In genomic region chr5:79475174-79475466, GRCh38 we compare ENCODE assay signal across 33 cellular contexts.
"Had no signal": no experiment of that assay in that cellular context is flagged by ENCODE, and none has a peak within 500 bp of the region (broad histone marks: within the 10 kb centered on the region; RNA-seq: fewer than 3 reads in every experiment).

No MANE protein-coding gene starts in this region.

- DNase-seq: activated B cell treated with CpG ODN at 0.5 μM for 24 hours; activated CD4-positive, alpha-beta T cell treated with anti-CD3 and anti-CD28 coated beads for 48 hours; activated CD4-positive, alpha-beta T cell treated with anti-CD3 and anti-CD28 coated beads, Interleukin-2, amount 50 U/mL, for 1 hour; activated CD4-positive, alpha-beta T cell treated with anti-CD3 and anti-CD28 coated beads, Interleukin-2, amount 50 U/mL, for 48 hours; activated CD8-positive, alpha-beta memory T cell treated with anti-CD3 and anti-CD28 coated beads for 24 hours; activated CD8-positive, alpha-beta T cell treated with anti-CD3 and anti-CD28 coated beads for 36 hours; activated effector memory CD4-positive, alpha-beta T cell treated with Interleukin-2 at 50 U/mL for 16 hours; activated gamma-delta T cell treated with Interleukin-2 at 50 U/mL for 16 hours; activated naive CD4-positive, alpha-beta T cell treated with Interleukin-2 at 50 U/mL for 16 hours; activated naive CD8-positive, alpha-beta T cell treated with anti-CD3 and anti-CD28 coated beads for 36 hours; activated naive CD8-positive, alpha-beta T cell treated with anti-CD3 and anti-CD28 coated beads, Interleukin-2, amount 50 U/mL, for 24 hours; activated T-cell treated with anti-CD3 and anti-CD28 coated beads, Interleukin-2, amount 50 U/mL, for 4 hours; adrenal gland; amygdala; aorta; body of pancreas; caudate nucleus; cerebellar nuclear complex; colonic mucosa; effector CD8-positive, alpha-beta T cell; esophagus squamous epithelium; foreskin melanocyte; heart right ventricle; T1000; WERI-Rb-1 had no signal

- H3K36me3 ChIP-seq: adrenal gland, colonic mucosa, esophagus squamous epithelium, gastroesophageal sphincter, heart right ventricle, WERI-Rb-1 had no signal

- H3K9me3 ChIP-seq: adrenal gland, body of pancreas, colonic mucosa, esophagus squamous epithelium, gastroesophageal sphincter, heart right ventricle had no signal

- H3K4me1 Mint-ChIP-seq: activated B cell treated with CpG ODN at 0.5 μM for 24 hours; activated naive CD4-positive, alpha-beta T cell treated with anti-CD3 and anti-CD28 coated beads, Interleukin-2, amount 50 U/mL, for 24 hours; activated naive CD8-positive, alpha-beta T cell treated with anti-CD3 and anti-CD28 coated beads for 36 hours; activated naive CD8-positive, alpha-beta T cell treated with anti-CD3 and anti-CD28 coated beads, Interleukin-2, amount 50 U/mL, for 24 hours; activated T-helper 17 cell treated with anti-CD3 and anti-CD28 coated beads, Interleukin-2, amount 50 U/mL, for 72 hours had no signal

- H3K4me3 Mint-ChIP-seq: activated B cell treated with CpG ODN at 0.5 μM for 24 hours; activated CD8-positive, alpha-beta T cell treated with anti-CD3 and anti-CD28 coated beads for 36 hours; activated naive CD4-positive, alpha-beta T cell treated with anti-CD3 and anti-CD28 coated beads, Interleukin-2, amount 50 U/mL, for 24 hours; activated naive CD8-positive, alpha-beta T cell treated with anti-CD3 and anti-CD28 coated beads for 36 hours; activated naive CD8-positive, alpha-beta T cell treated with anti-CD3 and anti-CD28 coated beads, Interleukin-2, amount 50 U/mL, for 24 hours; activated T-cell treated with anti-CD3 and anti-CD28 coated beads, Interleukin-2, amount 50 U/mL, for 4 hours; activated T-helper 17 cell treated with anti-CD3 and anti-CD28 coated beads, Interleukin-2, amount 50 U/mL, for 72 hours; T-helper 2 cell treated with Interferon-gamma antibody and Interleukin-4, amounts not matched to agents 5 μg/mL and 100 μg/mL, for 36 hours had no signal

- H3K27ac Mint-ChIP-seq: activated B cell treated with CpG ODN at 0.5 μM for 24 hours; activated CD8-positive, alpha-beta T cell treated with anti-CD3 and anti-CD28 coated beads for 36 hours; activated naive CD4-positive, alpha-beta T cell treated with anti-CD3 and anti-CD28 coated beads, Interleukin-2, amount 50 U/mL, for 24 hours; activated naive CD8-positive, alpha-beta T cell treated with anti-CD3 and anti-CD28 coated beads for 36 hours; activated naive CD8-positive, alpha-beta T cell treated with anti-CD3 and anti-CD28 coated beads, Interleukin-2, amount 50 U/mL, for 24 hours; T-helper 2 cell treated with Interferon-gamma antibody and Interleukin-4, amounts not matched to agents 5 μg/mL and 100 μg/mL, for 36 hours had no signal

- H3K9me3 Mint-ChIP-seq: activated B cell treated with CpG ODN at 0.5 μM for 24 hours; activated CD8-positive, alpha-beta T cell treated with anti-CD3 and anti-CD28 coated beads for 36 hours; activated naive CD4-positive, alpha-beta T cell treated with anti-CD3 and anti-CD28 coated beads, Interleukin-2, amount 50 U/mL, for 24 hours; activated naive CD8-positive, alpha-beta T cell treated with anti-CD3 and anti-CD28 coated beads, Interleukin-2, amount 50 U/mL, for 24 hours; activated T-cell treated with anti-CD3 and anti-CD28 coated beads, Interleukin-2, amount 50 U/mL, for 4 hours; activated T-helper 17 cell treated with anti-CD3 and anti-CD28 coated beads, Interleukin-2, amount 50 U/mL, for 72 hours; T-helper 2 cell treated with Interferon-gamma antibody and Interleukin-4, amounts not matched to agents 5 μg/mL and 100 μg/mL, for 36 hours had no signal

- H3K27me3 Mint-ChIP-seq: activated CD8-positive, alpha-beta T cell treated with anti-CD3 and anti-CD28 coated beads for 36 hours; activated naive CD4-positive, alpha-beta T cell treated with anti-CD3 and anti-CD28 coated beads, Interleukin-2, amount 50 U/mL, for 24 hours; activated naive CD8-positive, alpha-beta T cell treated with anti-CD3 and anti-CD28 coated beads for 36 hours; activated naive CD8-positive, alpha-beta T cell treated with anti-CD3 and anti-CD28 coated beads, Interleukin-2, amount 50 U/mL, for 24 hours; activated T-helper 17 cell treated with anti-CD3 and anti-CD28 coated beads, Interleukin-2, amount 50 U/mL, for 72 hours had no signal

- FAIRE-seq: endothelial cell of umbilical vein had no signal

- H3K27me3 ChIP-seq: adrenal gland, body of pancreas, colonic mucosa, esophagus squamous epithelium, gastroesophageal sphincter, heart right ventricle, hepatocyte had no signal

- H3K27ac ChIP-seq: adrenal gland, body of pancreas, colonic mucosa, epithelial cell of prostate, esophagus squamous epithelium, gastroesophageal sphincter, hepatocyte, WERI-Rb-1 had no signal

- H3K4me1 ChIP-seq: adrenal gland, body of pancreas, colonic mucosa, esophagus squamous epithelium, gastroesophageal sphincter had no signal

- H3K36me3 Mint-ChIP-seq: activated naive CD4-positive, alpha-beta T cell treated with anti-CD3 and anti-CD28 coated beads, Interleukin-2, amount 50 U/mL, for 24 hours; activated naive CD8-positive, alpha-beta T cell treated with anti-CD3 and anti-CD28 coated beads for 36 hours had no signal

- H2AFZ ChIP-seq: hepatocyte had no signal

- ATAC-seq: activated CD4-positive, CD25-positive, alpha-beta regulatory T cell treated with anti-CD3 and anti-CD28 coated beads, Interleukin-2, amount 50 U/mL, for 24 hours; activated CD8-positive, alpha-beta T cell treated with anti-CD3 and anti-CD28 coated beads for 36 hours; activated naive CD8-positive, alpha-beta T cell treated with anti-CD3 and anti-CD28 coated beads, Interleukin-2, amount 50 U/mL, for 24 hours; activated T-cell treated with anti-CD3 and anti-CD28 coated beads, Interleukin-2, amount 50 U/mL, for 4 hours; activated T-helper 17 cell treated with anti-CD3 and anti-CD28 coated beads, Interleukin-2, amount 50 U/mL, for 72 hours; body of pancreas; gastroesophageal sphincter had no signal

- H3K4me3 ChIP-seq: adrenal gland, body of pancreas, colonic mucosa, esophagus squamous epithelium, gastroesophageal sphincter, heart right ventricle, hepatocyte had no signal

- H3K4me2 ChIP-seq: hepatocyte had no signal
